Comparison of ENCODE assay signal across 8 cellular contexts in the genomic region with DNA sequence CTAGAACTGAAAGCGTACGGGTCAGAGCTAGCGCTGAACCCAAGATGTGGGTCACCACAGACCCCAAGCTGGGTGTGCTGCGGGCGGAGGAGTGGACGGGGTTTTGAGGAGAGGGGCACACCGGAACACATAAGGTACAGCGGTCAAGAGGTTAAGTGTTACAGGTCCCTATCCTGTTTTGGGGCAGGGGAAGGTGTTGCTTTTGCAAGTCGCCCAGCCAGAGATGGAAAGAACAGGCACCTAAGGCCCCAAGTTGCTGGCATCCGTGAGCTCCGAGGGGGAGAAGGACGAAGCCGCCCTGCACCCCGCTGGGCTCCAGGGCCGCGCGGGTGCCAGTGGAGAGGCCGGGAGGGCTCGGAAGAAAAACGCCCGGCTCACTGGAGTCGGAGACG. TPM values are rescaled to one million over a fixed set of nuclear protein-coding genes. Genes with fewer than 3 reads are reported as not detected.
DNase-seq lines count a peak whose midpoint lies in the region; TF ChIP-seq lines count a peak whose summit lies in the region.
"Had no signal": no experiment of that assay in that cellular context is flagged by ENCODE, and none has a peak within 500 bp of the region (broad histone marks: within the 10 kb centered on the region; RNA-seq: fewer than 3 reads in every experiment).

No MANE protein-coding gene starts in this region.

- no peaks in the 10 kb centered on the region for H3K9me2 ChIP-seq in SK-N-SH

- H3K27ac ChIP-seq in skin epidermis (no peak overlapping the region), SK-N-SH (ENCODE audit: low read depth in 2 of 2, low read length in 1 of 2) (no peak overlapping the region)

- no peak overlapping the region for H2AFZ ChIP-seq in SK-N-SH (ENCODE audit: low read depth)

- H4K20me1 ChIP-seq in SK-N-SH (ENCODE audit: insufficient read depth), result no peaks in the 10 kb centered on the region

- TF ChIP-seq CTCF in HFF-Myc (IDR thresholded peaks at IDR 0.05; ENCODE audit: low read depth, low read length, missing control alignments), result no peak
- no peak for TF ChIP-seq CTCF in SK-N-SH (IDR thresholded peaks at IDR 0.05)

- DNase-seq in HFF-Myc (ENCODE audit: extremely low read depth, low read depth) (no peak), adipocyte (ENCODE audit: low read depth) (no peak), NCI-H2107 (lab: John Stamatoyannopoulos, UW) (no peak), NCI-H1436 (lab: John Stamatoyannopoulos, UW) (no peak), SK-N-SH (no peak)

- H3K9ac ChIP-seq in adipocyte (ENCODE audit: low read length) (no peak overlapping the region), iPS-15b (ENCODE audit: low read depth, low read length) (no peak overlapping the region), SK-N-SH (no peak overlapping the region)

- no peak for TF ChIP-seq EP300 in SK-N-SH (IDR thresholded peaks at IDR 0.05; ENCODE audit: borderline replicate concordance in 1 of 2, low read depth in 1 of 2, low read length in 1 of 2)

- no peak for TF ChIP-seq RAD21 in SK-N-SH (IDR thresholded peaks at IDR 0.05; ENCODE audit: low read length)

- H3K9me3 ChIP-seq in adipocyte (ENCODE audit: control insufficient read depth, low read length) (no peaks in the 10 kb centered on the region), iPS-15b (ENCODE audit: control insufficient read depth, insufficient read depth, low read length) (no peaks in the 10 kb centered on the region), SK-N-SH (no peaks in the 10 kb centered on the region)
- H3K9me3 ChIP-seq: mucosa of descending colon had no signal

- H3K4me3 ChIP-seq in HFF-Myc (replicated peaks; ENCODE audit: low read depth, low read length) (peak overlapping the region; percentile 43), adipocyte (ENCODE audit: low read length) (peak overlapping the region; percentile 84), iPS-15b (ENCODE audit: low read depth, low read length) (peak overlapping the region; percentile 66), skin epidermis (peak overlapping the region in 5 of 7 experiments; percentile 28 to 52 (median 36)), SK-N-SH (ENCODE audit: low read depth in 2 of 2, low read length in 1 of 2) (no peak overlapping the region)

- no peaks in the 10 kb centered on the region for H3K27me3 ChIP-seq in adipocyte (replicated peaks; ENCODE audit: control insufficient read depth, insufficient read depth, low read length)
- H3K27me3 ChIP-seq in iPS-15b (ENCODE audit: control insufficient read depth, insufficient read depth, low read length), result peaks cover 30% of the 10 kb centered on the region
- no peaks in the 10 kb centered on the region for H3K27me3 ChIP-seq in SK-N-SH (ENCODE audit: insufficient read depth)

- CTCF ChIA-PET in SK-N-SH (lab: Yijun Ruan, JAX), result interaction anchor here (1.1 to 1.5 kb wide), 2 partner anchors 9 to 190 kb away, joined by 3 to 4 read pairs; no protein-coding TSS in a partner anchor

- POLR2A ChIA-PET in SK-N-SH (lab: Yijun Ruan, JAX), result no interaction called here

- peaks cover 8% of the 10 kb centered on the region for H3K4me1 ChIP-seq in adipocyte (ENCODE audit: control insufficient read depth, insufficient read depth, low read length)
- H3K4me1 ChIP-seq in iPS-15b (ENCODE audit: control insufficient read depth, insufficient read depth, low read length), result peaks cover 6% of the 10 kb centered on the region
- peaks cover 0 to 4% of the 10 kb centered on the region in 2 experiments; a peak in 1 of 4 replicates for H3K4me1 ChIP-seq in SK-N-SH (ENCODE audit: control insufficient read depth in 1 of 2, insufficient read depth in 2 of 2, low read depth in 1 of 2, low read length in 1 of 2)

- WGBS in SK-N-SH (ENCODE audit: low lambda C conversion rate), result 96% methylated on average over 21 of the region's 23 CpGs

- no peaks in the 10 kb centered on the region for H3K36me3 ChIP-seq in adipocyte (ENCODE audit: control insufficient read depth, insufficient read depth, low read length, severe bottlenecking)
- no peaks in the 10 kb centered on the region for H3K36me3 ChIP-seq in iPS-15b (ENCODE audit: control insufficient read depth, insufficient read depth, low read length)
- no peaks in the 10 kb centered on the region for H3K36me3 ChIP-seq in SK-N-SH (replicated peaks in 1 of 2; ENCODE audit: control insufficient read depth in 1 of 2, insufficient read depth in 2 of 2, low read length in 1 of 2)

- H3F3A ChIP-seq in SK-N-SH (replicated peaks; ENCODE audit: insufficient read depth), result no peaks in the 10 kb centered on the region

- no peak overlapping the region for H3K4me2 ChIP-seq in SK-N-SH

- no peaks in the 10 kb centered on the region for H3K79me2 ChIP-seq in SK-N-SH (ENCODE audit: insufficient read depth)

TF ChIP-seq in SK-N-SH, 30 proteins besides CTCF, POLR2A, EP300 and RAD21:
- TF ChIP-seq, protein P1, sequence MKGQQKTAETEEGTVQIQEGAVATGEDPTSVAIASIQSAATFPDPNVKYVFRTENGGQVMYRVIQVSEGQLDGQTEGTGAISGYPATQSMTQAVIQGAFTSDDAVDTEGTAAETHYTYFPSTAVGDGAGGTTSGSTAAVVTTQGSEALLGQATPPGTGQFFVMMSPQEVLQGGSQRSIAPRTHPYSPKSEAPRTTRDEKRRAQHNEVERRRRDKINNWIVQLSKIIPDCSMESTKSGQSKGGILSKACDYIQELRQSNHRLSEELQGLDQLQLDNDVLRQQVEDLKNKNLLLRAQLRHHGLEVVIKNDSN (IDR thresholded peaks at IDR 0.05; ENCODE audit: borderline replicate concordance, low read depth), result no peak
- TF ChIP-seq, protein P2, sequence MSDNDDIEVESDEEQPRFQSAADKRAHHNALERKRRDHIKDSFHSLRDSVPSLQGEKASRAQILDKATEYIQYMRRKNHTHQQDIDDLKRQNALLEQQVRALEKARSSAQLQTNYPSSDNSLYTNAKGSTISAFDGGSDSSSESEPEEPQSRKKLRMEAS (IDR thresholded peaks at IDR 0.05; ENCODE audit: low read depth), result no peak
- no peak for TF ChIP-seq SMC3 (IDR thresholded peaks at IDR 0.05; ENCODE audit: low read depth, low read length)
- no peak for TF ChIP-seq RCOR1 (IDR thresholded peaks at IDR 0.05; ENCODE audit: low read length)
- TF ChIP-seq, protein P3, sequence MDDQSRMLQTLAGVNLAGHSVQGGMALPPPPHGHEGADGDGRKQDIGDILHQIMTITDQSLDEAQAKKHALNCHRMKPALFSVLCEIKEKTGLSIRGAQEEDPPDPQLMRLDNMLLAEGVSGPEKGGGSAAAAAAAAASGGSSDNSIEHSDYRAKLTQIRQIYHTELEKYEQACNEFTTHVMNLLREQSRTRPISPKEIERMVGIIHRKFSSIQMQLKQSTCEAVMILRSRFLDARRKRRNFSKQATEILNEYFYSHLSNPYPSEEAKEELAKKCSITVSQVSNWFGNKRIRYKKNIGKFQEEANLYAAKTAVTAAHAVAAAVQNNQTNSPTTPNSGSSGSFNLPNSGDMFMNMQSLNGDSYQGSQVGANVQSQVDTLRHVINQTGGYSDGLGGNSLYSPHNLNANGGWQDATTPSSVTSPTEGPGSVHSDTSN (IDR thresholded peaks at IDR 0.05), result no peak
- TF ChIP-seq, protein P4, sequence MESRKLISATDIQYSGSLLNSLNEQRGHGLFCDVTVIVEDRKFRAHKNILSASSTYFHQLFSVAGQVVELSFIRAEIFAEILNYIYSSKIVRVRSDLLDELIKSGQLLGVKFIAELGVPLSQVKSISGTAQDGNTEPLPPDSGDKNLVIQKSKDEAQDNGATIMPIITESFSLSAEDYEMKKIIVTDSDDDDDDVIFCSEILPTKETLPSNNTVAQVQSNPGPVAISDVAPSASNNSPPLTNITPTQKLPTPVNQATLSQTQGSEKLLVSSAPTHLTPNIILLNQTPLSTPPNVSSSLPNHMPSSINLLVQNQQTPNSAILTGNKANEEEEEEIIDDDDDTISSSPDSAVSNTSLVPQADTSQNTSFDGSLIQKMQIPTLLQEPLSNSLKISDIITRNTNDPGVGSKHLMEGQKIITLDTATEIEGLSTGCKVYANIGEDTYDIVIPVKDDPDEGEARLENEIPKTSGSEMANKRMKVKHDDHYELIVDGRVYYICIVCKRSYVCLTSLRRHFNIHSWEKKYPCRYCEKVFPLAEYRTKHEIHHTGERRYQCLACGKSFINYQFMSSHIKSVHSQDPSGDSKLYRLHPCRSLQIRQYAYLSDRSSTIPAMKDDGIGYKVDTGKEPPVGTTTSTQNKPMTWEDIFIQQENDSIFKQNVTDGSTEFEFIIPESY (IDR thresholded peaks at IDR 0.05; ENCODE audit: borderline replicate concordance, low read depth), result no peak
- no peak for TF ChIP-seq RFX5 (IDR thresholded peaks at IDR 0.05; ENCODE audit: low read length)

RNA-seq across cellular contexts. Expression of a gene that starts 0.9 kb away (rescaled TPM):
- polyA plus RNA-seq in SK-N-SH (2012; rRNA removed), result 0.15 and 0.26 TPM in 2 replicates
- 0.23 and 0.26 TPM in 2 replicates for polyA plus RNA-seq in SK-N-SH (2012; cell fraction: cytosol; rRNA removed)
- 0.33 and 0.52 TPM in 2 replicates for polyA plus RNA-seq in SK-N-SH (2012; cell fraction: nucleus; rRNA removed)

Comparison
In these comparisons a context has a peak if more than half of its experiments do, and no peak if none do; other contexts are left out.
1. H3K4me3 ChIP-seq: peak in HFF-Myc (single experiment), adipocyte (single experiment), iPS-15b (single experiment) and skin epidermis (5 of 7); none in SK-N-SH (0 of 2).